ENCODE assay signal across 1 cellular context in genomic region chr10:88899886-88900285, GRCh38.
TF ChIP-seq lines count a peak whose summit lies in the region.

No MANE protein-coding gene starts in this region.

TF ChIP-seq in IMR-90, 13 proteins besides CTCF, POLR2A, EP300 and RAD21 (continued from another document):
- no peak for TF ChIP-seq USF2 (IDR thresholded peaks at IDR 0.05; ENCODE audit: low read depth, low read length)
